17 cellular contexts compared by ENCODE assay signal in genomic region chr17:39155654-39156053, GRCh38. TPM values are rescaled to one million over a fixed set of nuclear protein-coding genes. Genes with fewer than 3 reads are reported as not detected.
"Had no signal": no experiment of that assay in that cellular context is flagged by ENCODE, and none has a peak within 500 bp of the region (broad histone marks: within the 10 kb centered on the region; RNA-seq: fewer than 3 reads in every experiment).

No MANE protein-coding gene starts in this region.

- H3K27ac Mint-ChIP-seq: activated CD4-positive, alpha-beta T cell treated with anti-CD3 and anti-CD28 coated beads for 36 hours had no signal

- H3K27me3 ChIP-seq: thyroid gland, uterus had no signal

- H3K36me3 ChIP-seq: cardiac muscle cell, gastrocnemius medialis, heart right ventricle, lower lobe of right lung, thyroid gland, uterus had no signal

- H3K4me1 ChIP-seq: uterus had no signal

- ATAC-seq: activated CD4-positive, alpha-beta T cell treated with anti-CD3 and anti-CD28 coated beads for 36 hours; gastrocnemius medialis; heart right ventricle; left cardiac atrium; lower lobe of right lung; stimulated activated naive B cell treated with anti-CD40 and anti-IgM and Interleukin-4, amounts not matched to agents 10 μg/mL and 1 μg/mL and 100 μg/mL, for 72 hours had no signal

- DNase-seq: activated CD4-positive, alpha-beta T cell treated with anti-CD3 and anti-CD28 coated beads for 36 hours; activated CD8-positive, alpha-beta memory T cell treated with anti-CD3 and anti-CD28 coated beads for 24 hours; activated naive CD4-positive, alpha-beta T cell; gastrocnemius medialis; heart right ventricle; left cardiac atrium; lower lobe of right lung; retina; stimulated activated CD4-positive, alpha-beta T cell treated with anti-CD3 and anti-CD28 coated beads, Interleukin-4, amount 100 ng/mL, for 1 hour; stimulated activated naive B cell treated with anti-CD40 and anti-IgM and Interleukin-4, amounts not matched to agents 10 μg/mL and 1 μg/mL and 100 μg/mL, for 72 hours; T-helper 1 cell; thyroid gland; uterus; WERI-Rb-1 had no signal

- H3K9me3 ChIP-seq: gastrocnemius medialis, heart right ventricle, lower lobe of right lung, thyroid gland, uterus had no signal

- H3K4me3 ChIP-seq: cardiac muscle cell, thyroid gland had no signal

RNA-seq across cellular contexts. Expression of gene PLXDC1, which starts 4.2 kb away (rescaled TPM):
- total RNA-seq: dermis microvascular lymphatic vessel endothelial cell, epithelial cell of proximal tubule had no signal

RNA-seq across cellular contexts. Expression of gene ARL5C, which starts 10.3 kb away (rescaled TPM):
- total RNA-seq: activated CD4-positive, alpha-beta T cell treated with anti-CD3 and anti-CD28 coated beads for 36 hours; dermis microvascular lymphatic vessel endothelial cell; epithelial cell of proximal tubule; heart right ventricle; left cardiac atrium; lower lobe of right lung; thyroid gland; uterus had no signal
